Comparison of ENCODE assay signal across 8 cellular contexts in the genomic region with DNA sequence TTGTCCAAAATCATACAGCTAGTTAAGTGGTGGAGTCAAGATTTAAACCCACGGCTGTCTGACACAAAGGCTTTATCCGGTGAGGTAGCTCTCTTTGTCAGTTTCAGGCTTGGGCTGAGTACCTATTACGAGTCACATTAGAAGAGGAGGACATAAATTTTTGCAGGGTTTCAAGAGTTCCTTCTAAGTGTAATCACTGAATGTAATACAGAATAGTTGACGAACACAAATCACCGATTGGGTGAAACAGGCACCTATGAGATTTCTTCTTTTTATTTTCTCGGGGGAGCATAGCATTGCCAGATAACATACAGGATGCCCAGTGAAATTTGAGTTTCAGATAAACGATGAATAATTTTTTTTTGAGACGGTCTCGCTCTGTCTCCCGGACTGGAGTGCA. TPM values are rescaled to one million over a fixed set of nuclear protein-coding genes. Genes with fewer than 3 reads are reported as not detected.
DNase-seq lines count a peak whose midpoint lies in the region; ATAC-seq and TF ChIP-seq lines count a peak whose summit lies in the region.

No MANE protein-coding gene starts in this region.

- H3K9ac ChIP-seq in liver (ENCODE audit: low read depth in 1 of 2, low read length in 2 of 2) = peak overlapping the region; percentile 48 to 94

- TF ChIP-seq CTCF in heart right ventricle (IDR thresholded peaks at IDR 0.05) (no peak), adrenal gland (IDR thresholded peaks at IDR 0.05) (no peak), liver (IDR thresholded peaks at IDR 0.05; ENCODE audit: low read depth, low read length, missing input control) (no peak), vagina (IDR thresholded peaks at IDR 0.05) (no peak)

- 28 to 29% methylated on average over 10 of the region's 10 CpGs for WGBS in heart right ventricle, 2 donors
- 21 to 28% (median 25%) methylated on average over 10 of the region's 10 CpGs for WGBS in adrenal gland, 4 donors
- 33% methylated on average over 10 of the region's 10 CpGs for WGBS in liver

- intact Hi-C loops in heart right ventricle (cut with DNase I) = loop anchor here in 1 of 10 donors (10.0 kb wide), 1 partner anchor 161 kb away; no protein-coding TSS in a partner anchor
- intact Hi-C loops in left ventricle myocardium superior (cut with micrococcal nuclease) = no loop called here
- intact Hi-C loops in adrenal gland (cut with DNase I) = no loop called here
- intact Hi-C loops in vagina (cut with DNase I) = no loop called here

- H3K9me3 ChIP-seq in heart right ventricle (no peaks in the 10 kb centered on the region), adrenal gland (replicated peaks in 1 of 3) (no peaks in the 10 kb centered on the region), liver (ENCODE audit: control insufficient read depth in 4 of 4, low read length in 3 of 4) (no peaks in the 10 kb centered on the region), vagina (no peaks in the 10 kb centered on the region)

- peaks cover 4 to 31% (median 16%) of the 10 kb centered on the region in 9 donors for H3K4me1 ChIP-seq in heart right ventricle
- H3K4me1 ChIP-seq in adrenal gland (replicated peaks in 1 of 2) = peaks cover 12 to 18% of the 10 kb centered on the region in 2 donors
- peaks cover 3 to 15% (median 9%) of the 10 kb centered on the region in 4 donors for H3K4me1 ChIP-seq in liver (ENCODE audit: control insufficient read depth in 4 of 4, insufficient read depth in 4 of 4, low read length in 3 of 4)
- peaks cover 20% of the 10 kb centered on the region for H3K4me1 ChIP-seq in vagina

- TF ChIP-seq RAD21 in liver (IDR thresholded peaks at IDR 0.05) = no peak

- ATAC-seq in heart right ventricle = no peak
- ATAC-seq in left ventricle myocardium superior = no peak

- peak overlapping the region in 8 of 10 donors; percentile 80 to 98 (median 92) for H3K27ac ChIP-seq in heart right ventricle
- H3K27ac ChIP-seq in adrenal gland = peak overlapping the region; percentile 55 to 97 (median 84)
- H3K27ac ChIP-seq in liver (ENCODE audit: low read depth in 1 of 2, low read length in 2 of 2) = peak overlapping the region; percentile 83
- peak overlapping the region; percentile 85 for H3K27ac ChIP-seq in vagina

- peak overlapping the region; percentile 71 to 98 (median 92) for H3K4me3 ChIP-seq in heart right ventricle
- H3K4me3 ChIP-seq in adrenal gland = peak overlapping the region in 3 of 4 donors; percentile 19 to 96 (median 82)
- H3K4me3 ChIP-seq in liver (ENCODE audit: low read depth in 1 of 3, low read length in 3 of 3) = peak overlapping the region; percentile 77 to 84 (median 82)
- peak overlapping the region; percentile 87 to 96 for H3K4me3 ChIP-seq in vagina

- peaks cover 0 to 7% (median 0%) of the 10 kb centered on the region in 9 donors for H3K36me3 ChIP-seq in heart right ventricle
- H3K36me3 ChIP-seq in adrenal gland (replicated peaks in 1 of 2) = no peaks in the 10 kb centered on the region
- H3K36me3 ChIP-seq in liver (ENCODE audit: control insufficient read depth in 4 of 4, insufficient read depth in 3 of 4, low read depth in 1 of 4, low read length in 3 of 4) = no peaks in the 10 kb centered on the region
- H3K36me3 ChIP-seq in vagina = no peaks in the 10 kb centered on the region

- H3K27me3 ChIP-seq in heart right ventricle (no peaks in the 10 kb centered on the region), adrenal gland (no peaks in the 10 kb centered on the region), liver (ENCODE audit: control insufficient read depth in 4 of 4, insufficient read depth in 4 of 4, low read length in 3 of 4) (no peaks in the 10 kb centered on the region), vagina (no peaks in the 10 kb centered on the region)

- no peak for DNase-seq in heart right ventricle
- no peak for DNase-seq in left ventricle myocardium superior
- no peak for DNase-seq in adrenal gland
- DNase-seq in vagina (ENCODE audit: extremely low spot score in 2 of 2) = no peak
- no peak for DNase-seq in activated CD8-positive, alpha-beta memory T cell treated with anti-CD3 and anti-CD28 coated beads for 24 hours
- no peak for DNase-seq in epidermal melanocyte (ENCODE audit: insufficient read length, low spot score)
- no peak for DNase-seq in HT-29 (ENCODE audit: low spot score)

- TF ChIP-seq POLR2A in adrenal gland (IDR thresholded peaks at IDR 0.05) = no peak
- no peak for TF ChIP-seq POLR2A in vagina (IDR thresholded peaks at IDR 0.05)

TF ChIP-seq in liver, 16 proteins besides CTCF, POLR2A, EP300 and RAD21:
- TF ChIP-seq, protein P1, sequence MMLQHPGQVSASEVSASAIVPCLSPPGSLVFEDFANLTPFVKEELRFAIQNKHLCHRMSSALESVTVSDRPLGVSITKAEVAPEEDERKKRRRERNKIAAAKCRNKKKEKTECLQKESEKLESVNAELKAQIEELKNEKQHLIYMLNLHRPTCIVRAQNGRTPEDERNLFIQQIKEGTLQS (IDR thresholded peaks at IDR 0.05) = no peak
- no peak for TF ChIP-seq NR2F2 (IDR thresholded peaks at IDR 0.05)
- no peak for TF ChIP-seq TAF1 (conservative IDR thresholded peaks at IDR 0.05)
TF ChIP-seq in liver: peak in this region for 0.

RNA-seq across cellular contexts. Expression of a gene that starts 0.8 kb away (rescaled TPM):
- total RNA-seq in heart right ventricle (100 to 1,000 TPM; 119 to 157 (median 147) TPM), left ventricle myocardium superior (149 TPM), adrenal gland (100 to 1,000 TPM in 7 of 8 donors, 10 to 100 TPM in 1; 99.5 to 175 (median 139) TPM), liver (10 to 100 TPM; 77.7 to 86.3 TPM), vagina (118 TPM)
- polyA plus RNA-seq in heart right ventricle (100 to 1,000 TPM; 222 to 300 TPM), adrenal gland (100 to 1,000 TPM; 200 to 323 (median 250) TPM), liver (100 to 1,000 TPM in 1 of 2 donors, 10 to 100 TPM in 1; 87.7 to 108 TPM)
- 190 and 195 TPM in 2 replicates for total RNA-seq in HT-29 (2014; rRNA removed; shearing (Covaris generic))

RNA-seq across cellular contexts. Expression of a gene that starts 26.7 kb away (rescaled TPM):
- total RNA-seq in heart right ventricle = 10 to 100 TPM; 10.4 to 15.1 (median 13.1) TPM
- polyA plus RNA-seq in heart right ventricle = 1 to 10 TPM; 5.9 to 8.0 TPM
- total RNA-seq in left ventricle myocardium superior = 11.7 TPM
- total RNA-seq in adrenal gland = 10 to 100 TPM; 27.9 to 38.3 (median 32.8) TPM
- 10 to 100 TPM in 1 of 3 donors, 1 to 10 TPM in 2; 7.5 to 18.5 (median 9.5) TPM for polyA plus RNA-seq in adrenal gland
- total RNA-seq in liver = 1 to 10 TPM; 9.3 to 9.7 TPM
- 1 to 10 TPM; 2.7 to 6.4 TPM for polyA plus RNA-seq in liver
- 26.8 TPM for total RNA-seq in vagina
- total RNA-seq in HT-29 (2014; rRNA removed; shearing (Covaris generic)) = 39.2 TPM in 2 replicates

RNA-seq across cellular contexts. Expression of a gene that starts 57.0 kb away (rescaled TPM):
- total RNA-seq in heart right ventricle (10 to 100 TPM; 32.4 to 48.0 (median 39.2) TPM), left ventricle myocardium superior (41.2 TPM), adrenal gland (10 to 100 TPM; 28.8 to 61.7 (median 47.0) TPM), liver (10 to 100 TPM; 16.7 to 32.0 TPM), vagina (80.3 TPM)
- polyA plus RNA-seq in heart right ventricle (10 to 100 TPM; 11.5 to 32.2 TPM), adrenal gland (10 to 100 TPM; 31.2 to 46.1 (median 43.7) TPM), liver (10 to 100 TPM in 1 of 2 donors, 1 to 10 TPM in 1; 4.0 to 10.4 TPM)
- total RNA-seq in HT-29 (2014; rRNA removed; shearing (Covaris generic)) = 23.6 and 31.2 TPM in 2 replicates
